1 cellular context compared by ENCODE assay signal in the genomic region with DNA sequence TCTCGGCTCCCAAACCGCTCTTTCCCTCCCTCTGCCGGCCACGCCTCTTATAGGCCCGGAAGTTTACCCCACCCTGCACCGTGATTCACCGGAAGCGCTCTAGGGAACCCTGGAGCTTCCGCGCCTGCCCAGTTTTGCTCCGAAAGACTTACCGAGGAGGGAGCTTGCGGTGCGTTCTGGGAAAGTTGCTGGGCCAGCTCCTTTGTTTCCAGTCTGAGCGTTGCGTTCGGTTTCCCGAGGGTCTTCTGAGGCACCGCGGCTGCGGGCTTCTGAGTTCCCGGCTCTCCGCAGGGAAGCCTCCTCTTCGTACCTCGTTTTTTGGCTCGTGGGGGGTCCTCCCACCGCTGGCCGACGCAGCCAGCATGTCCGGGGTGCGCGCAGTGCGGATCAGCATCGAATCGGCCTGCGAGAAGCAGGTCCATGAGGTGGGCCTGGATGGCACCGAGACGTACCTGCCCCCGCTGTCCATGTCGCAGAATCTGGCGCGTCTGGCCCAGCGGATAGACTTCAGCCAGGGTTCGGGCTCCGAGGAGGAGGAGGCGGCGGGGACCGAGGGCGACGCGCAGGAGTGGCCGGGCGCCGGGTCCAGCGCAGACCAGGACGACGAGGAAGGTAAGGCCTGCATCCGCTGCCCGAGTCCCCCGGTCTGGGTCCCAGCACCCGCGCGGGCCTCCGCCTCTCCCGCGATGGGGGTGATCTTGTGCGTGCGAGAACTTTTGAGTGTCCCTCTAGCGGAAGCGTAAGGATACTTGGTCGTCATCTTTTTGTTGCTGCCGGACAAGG.
TF ChIP-seq lines count a peak whose summit lies in the region.

A gene with protein sequence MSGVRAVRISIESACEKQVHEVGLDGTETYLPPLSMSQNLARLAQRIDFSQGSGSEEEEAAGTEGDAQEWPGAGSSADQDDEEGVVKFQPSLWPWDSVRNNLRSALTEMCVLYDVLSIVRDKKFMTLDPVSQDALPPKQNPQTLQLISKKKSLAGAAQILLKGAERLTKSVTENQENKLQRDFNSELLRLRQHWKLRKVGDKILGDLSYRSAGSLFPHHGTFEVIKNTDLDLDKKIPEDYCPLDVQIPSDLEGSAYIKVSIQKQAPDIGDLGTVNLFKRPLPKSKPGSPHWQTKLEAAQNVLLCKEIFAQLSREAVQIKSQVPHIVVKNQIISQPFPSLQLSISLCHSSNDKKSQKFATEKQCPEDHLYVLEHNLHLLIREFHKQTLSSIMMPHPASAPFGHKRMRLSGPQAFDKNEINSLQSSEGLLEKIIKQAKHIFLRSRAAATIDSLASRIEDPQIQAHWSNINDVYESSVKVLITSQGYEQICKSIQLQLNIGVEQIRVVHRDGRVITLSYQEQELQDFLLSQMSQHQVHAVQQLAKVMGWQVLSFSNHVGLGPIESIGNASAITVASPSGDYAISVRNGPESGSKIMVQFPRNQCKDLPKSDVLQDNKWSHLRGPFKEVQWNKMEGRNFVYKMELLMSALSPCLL (plus strand): TSS at position 131 of the 783 bp plus-strand sequence. CDS start 232 bp downstream, at position 363.

TF ChIP-seq in HepG2, 621 proteins besides CTCF, POLR2A, EP300 and RAD21 (continued from another document and continues in another):
- TF ChIP-seq, protein P1, sequence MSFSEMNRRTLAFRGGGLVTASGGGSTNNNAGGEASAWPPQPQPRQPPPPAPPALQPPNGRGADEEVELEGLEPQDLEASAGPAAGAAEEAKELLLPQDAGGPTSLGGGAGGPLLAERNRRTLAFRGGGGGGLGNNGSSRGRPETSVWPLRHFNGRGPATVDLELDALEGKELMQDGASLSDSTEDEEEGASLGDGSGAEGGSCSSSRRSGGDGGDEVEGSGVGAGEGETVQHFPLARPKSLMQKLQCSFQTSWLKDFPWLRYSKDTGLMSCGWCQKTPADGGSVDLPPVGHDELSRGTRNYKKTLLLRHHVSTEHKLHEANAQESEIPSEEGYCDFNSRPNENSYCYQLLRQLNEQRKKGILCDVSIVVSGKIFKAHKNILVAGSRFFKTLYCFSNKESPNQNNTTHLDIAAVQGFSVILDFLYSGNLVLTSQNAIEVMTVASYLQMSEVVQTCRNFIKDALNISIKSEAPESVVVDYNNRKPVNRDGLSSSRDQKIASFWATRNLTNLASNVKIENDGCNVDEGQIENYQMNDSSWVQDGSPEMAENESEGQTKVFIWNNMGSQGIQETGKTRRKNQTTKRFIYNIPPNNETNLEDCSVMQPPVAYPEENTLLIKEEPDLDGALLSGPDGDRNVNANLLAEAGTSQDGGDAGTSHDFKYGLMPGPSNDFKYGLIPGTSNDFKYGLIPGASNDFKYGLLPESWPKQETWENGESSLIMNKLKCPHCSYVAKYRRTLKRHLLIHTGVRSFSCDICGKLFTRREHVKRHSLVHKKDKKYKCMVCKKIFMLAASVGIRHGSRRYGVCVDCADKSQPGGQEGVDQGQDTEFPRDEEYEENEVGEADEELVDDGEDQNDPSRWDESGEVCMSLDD (CRISPR knock-in tag; IDR thresholded peaks at IDR 0.05; ENCODE audit: borderline replicate concordance): 0 out of 2 replicates have a peak, but pooled peaks have one; percentile 23
- no peak; the same call in 1 of the 2 replicates for TF ChIP-seq ZNF652 (CRISPR knock-in tag; IDR thresholded peaks at IDR 0.05; ENCODE audit: borderline replicate concordance, low read depth)
- TF ChIP-seq, protein P2, sequence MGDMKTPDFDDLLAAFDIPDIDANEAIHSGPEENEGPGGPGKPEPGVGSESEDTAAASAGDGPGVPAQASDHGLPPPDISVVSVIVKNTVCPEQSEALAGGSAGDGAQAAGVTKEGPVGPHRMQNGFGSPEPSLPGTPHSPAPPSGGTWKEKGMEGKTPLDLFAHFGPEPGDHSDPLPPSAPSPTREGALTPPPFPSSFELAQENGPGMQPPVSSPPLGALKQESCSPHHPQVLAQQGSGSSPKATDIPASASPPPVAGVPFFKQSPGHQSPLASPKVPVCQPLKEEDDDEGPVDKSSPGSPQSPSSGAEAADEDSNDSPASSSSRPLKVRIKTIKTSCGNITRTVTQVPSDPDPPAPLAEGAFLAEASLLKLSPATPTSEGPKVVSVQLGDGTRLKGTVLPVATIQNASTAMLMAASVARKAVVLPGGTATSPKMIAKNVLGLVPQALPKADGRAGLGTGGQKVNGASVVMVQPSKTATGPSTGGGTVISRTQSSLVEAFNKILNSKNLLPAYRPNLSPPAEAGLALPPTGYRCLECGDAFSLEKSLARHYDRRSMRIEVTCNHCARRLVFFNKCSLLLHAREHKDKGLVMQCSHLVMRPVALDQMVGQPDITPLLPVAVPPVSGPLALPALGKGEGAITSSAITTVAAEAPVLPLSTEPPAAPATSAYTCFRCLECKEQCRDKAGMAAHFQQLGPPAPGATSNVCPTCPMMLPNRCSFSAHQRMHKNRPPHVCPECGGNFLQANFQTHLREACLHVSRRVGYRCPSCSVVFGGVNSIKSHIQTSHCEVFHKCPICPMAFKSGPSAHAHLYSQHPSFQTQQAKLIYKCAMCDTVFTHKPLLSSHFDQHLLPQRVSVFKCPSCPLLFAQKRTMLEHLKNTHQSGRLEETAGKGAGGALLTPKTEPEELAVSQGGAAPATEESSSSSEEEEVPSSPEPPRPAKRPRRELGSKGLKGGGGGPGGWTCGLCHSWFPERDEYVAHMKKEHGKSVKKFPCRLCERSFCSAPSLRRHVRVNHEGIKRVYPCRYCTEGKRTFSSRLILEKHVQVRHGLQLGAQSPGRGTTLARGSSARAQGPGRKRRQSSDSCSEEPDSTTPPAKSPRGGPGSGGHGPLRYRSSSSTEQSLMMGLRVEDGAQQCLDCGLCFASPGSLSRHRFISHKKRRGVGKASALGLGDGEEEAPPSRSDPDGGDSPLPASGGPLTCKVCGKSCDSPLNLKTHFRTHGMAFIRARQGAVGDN (CRISPR knock-in tag; IDR thresholded peaks at IDR 0.05): peak; percentile 92
- TF ChIP-seq TBX3 (IDR thresholded peaks at IDR 0.05; ENCODE audit: borderline replicate concordance): no peak
- TF ChIP-seq, protein P3, sequence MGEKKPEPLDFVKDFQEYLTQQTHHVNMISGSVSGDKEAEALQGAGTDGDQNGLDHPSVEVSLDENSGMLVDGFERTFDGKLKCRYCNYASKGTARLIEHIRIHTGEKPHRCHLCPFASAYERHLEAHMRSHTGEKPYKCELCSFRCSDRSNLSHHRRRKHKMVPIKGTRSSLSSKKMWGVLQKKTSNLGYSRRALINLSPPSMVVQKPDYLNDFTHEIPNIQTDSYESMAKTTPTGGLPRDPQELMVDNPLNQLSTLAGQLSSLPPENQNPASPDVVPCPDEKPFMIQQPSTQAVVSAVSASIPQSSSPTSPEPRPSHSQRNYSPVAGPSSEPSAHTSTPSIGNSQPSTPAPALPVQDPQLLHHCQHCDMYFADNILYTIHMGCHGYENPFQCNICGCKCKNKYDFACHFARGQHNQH (CRISPR knock-in tag; IDR thresholded peaks at IDR 0.05): peak; percentile 56; the same call in 1 of the 2 replicates
- peak; percentile 63; the same call in 1 of the 2 replicates for TF ChIP-seq SP5 (CRISPR knock-in tag; IDR thresholded peaks at IDR 0.05; ENCODE audit: borderline replicate concordance, low read depth)
- peak; percentile 42; the same call in 1 of the 2 replicates for TF ChIP-seq GATAD2A (CRISPR knock-in tag; IDR thresholded peaks at IDR 0.05)
- TF ChIP-seq SYNCRIP (IDR thresholded peaks at IDR 0.05; ENCODE audit: insufficient read depth, low read depth, low read length): no peak
- TF ChIP-seq, protein P4, sequence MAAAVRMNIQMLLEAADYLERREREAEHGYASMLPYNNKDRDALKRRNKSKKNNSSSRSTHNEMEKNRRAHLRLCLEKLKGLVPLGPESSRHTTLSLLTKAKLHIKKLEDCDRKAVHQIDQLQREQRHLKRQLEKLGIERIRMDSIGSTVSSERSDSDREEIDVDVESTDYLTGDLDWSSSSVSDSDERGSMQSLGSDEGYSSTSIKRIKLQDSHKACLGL (CRISPR knock-in tag; IDR thresholded peaks at IDR 0.05): peak; percentile 89
- peak; percentile 24; the same call in 1 of the 2 replicates for TF ChIP-seq ZNF607 (CRISPR knock-in tag; IDR thresholded peaks at IDR 0.05; ENCODE audit: borderline replicate concordance)
- TF ChIP-seq ZNF234 (CRISPR knock-in tag; conservative IDR thresholded peaks at IDR 0.05): 0 out of 2 replicates have a peak, but pooled peaks have one; percentile 36
- TF ChIP-seq GFI1 (CRISPR knock-in tag; IDR thresholded peaks at IDR 0.05; ENCODE audit: borderline replicate concordance): peak; percentile 77
- TF ChIP-seq, protein P5, sequence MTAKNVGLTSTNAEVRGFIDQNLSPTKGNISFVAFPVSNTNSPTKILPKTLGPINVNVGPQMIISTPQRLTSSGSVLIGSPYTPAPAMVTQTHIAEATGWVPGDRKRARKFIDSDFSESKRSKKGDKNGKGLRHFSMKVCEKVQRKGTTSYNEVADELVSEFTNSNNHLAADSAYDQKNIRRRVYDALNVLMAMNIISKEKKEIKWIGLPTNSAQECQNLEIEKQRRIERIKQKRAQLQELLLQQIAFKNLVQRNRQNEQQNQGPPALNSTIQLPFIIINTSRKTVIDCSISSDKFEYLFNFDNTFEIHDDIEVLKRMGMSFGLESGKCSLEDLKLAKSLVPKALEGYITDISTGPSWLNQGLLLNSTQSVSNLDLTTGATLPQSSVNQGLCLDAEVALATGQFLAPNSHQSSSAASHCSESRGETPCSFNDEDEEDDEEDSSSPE (CRISPR knock-in tag; IDR thresholded peaks at IDR 0.05): peak; percentile 73
- peak; percentile 87 for TF ChIP-seq SAP130 (CRISPR knock-in tag; IDR thresholded peaks at IDR 0.05; ENCODE audit: low read depth)
- TF ChIP-seq KDM5A (IDR thresholded peaks at IDR 0.05; ENCODE audit: borderline replicate concordance, low read length): peak; percentile 70
- peak; percentile 74; the same call in 1 of the 2 replicates for TF ChIP-seq SMYD3 (CRISPR knock-in tag; IDR thresholded peaks at IDR 0.05)
- peak; percentile 20; the same call in 1 of the 2 replicates for TF ChIP-seq MIXL1 (CRISPR knock-in tag; IDR thresholded peaks at IDR 0.05)
- peak; percentile 94; the same call in 1 of the 2 replicates for TF ChIP-seq KLF12 (CRISPR knock-in tag; IDR thresholded peaks at IDR 0.05; ENCODE audit: borderline replicate concordance)
- no peak; the same call in 1 of the 2 replicates for TF ChIP-seq ZNF550 (CRISPR knock-in tag; IDR thresholded peaks at IDR 0.05; ENCODE audit: borderline replicate concordance)
- peak; percentile 85 for TF ChIP-seq SP4 (CRISPR knock-in tag; IDR thresholded peaks at IDR 0.05)
- TF ChIP-seq MTF2 (CRISPR knock-in tag; IDR thresholded peaks at IDR 0.05; ENCODE audit: borderline replicate concordance): peak; percentile 74; the same call in 1 of the 2 replicates
- peak; percentile 88; the same call in 1 of the 2 replicates for TF ChIP-seq DMAP1 (CRISPR knock-in tag; IDR thresholded peaks at IDR 0.05)
- TF ChIP-seq ZNF670 (CRISPR knock-in tag; IDR thresholded peaks at IDR 0.05; ENCODE audit: borderline replicate concordance): peak; percentile 83; the same call in 1 of the 2 replicates
- no peak for TF ChIP-seq NONO (IDR thresholded peaks at IDR 0.05)
- TF ChIP-seq NONO (CRISPR knock-in tag; conservative IDR thresholded peaks at IDR 0.05): peak; percentile 83
- TF ChIP-seq ZNF879 (CRISPR knock-in tag; IDR thresholded peaks at IDR 0.05): 0 out of 2 replicates have a peak, but pooled peaks have one; percentile 37
- TF ChIP-seq TOE1 (CRISPR knock-in tag; IDR thresholded peaks at IDR 0.05): 0 out of 2 replicates have a peak, but pooled peaks have one; percentile 30
- TF ChIP-seq ZNF251 (CRISPR knock-in tag; IDR thresholded peaks at IDR 0.05): no peak
- TF ChIP-seq, protein P6, sequence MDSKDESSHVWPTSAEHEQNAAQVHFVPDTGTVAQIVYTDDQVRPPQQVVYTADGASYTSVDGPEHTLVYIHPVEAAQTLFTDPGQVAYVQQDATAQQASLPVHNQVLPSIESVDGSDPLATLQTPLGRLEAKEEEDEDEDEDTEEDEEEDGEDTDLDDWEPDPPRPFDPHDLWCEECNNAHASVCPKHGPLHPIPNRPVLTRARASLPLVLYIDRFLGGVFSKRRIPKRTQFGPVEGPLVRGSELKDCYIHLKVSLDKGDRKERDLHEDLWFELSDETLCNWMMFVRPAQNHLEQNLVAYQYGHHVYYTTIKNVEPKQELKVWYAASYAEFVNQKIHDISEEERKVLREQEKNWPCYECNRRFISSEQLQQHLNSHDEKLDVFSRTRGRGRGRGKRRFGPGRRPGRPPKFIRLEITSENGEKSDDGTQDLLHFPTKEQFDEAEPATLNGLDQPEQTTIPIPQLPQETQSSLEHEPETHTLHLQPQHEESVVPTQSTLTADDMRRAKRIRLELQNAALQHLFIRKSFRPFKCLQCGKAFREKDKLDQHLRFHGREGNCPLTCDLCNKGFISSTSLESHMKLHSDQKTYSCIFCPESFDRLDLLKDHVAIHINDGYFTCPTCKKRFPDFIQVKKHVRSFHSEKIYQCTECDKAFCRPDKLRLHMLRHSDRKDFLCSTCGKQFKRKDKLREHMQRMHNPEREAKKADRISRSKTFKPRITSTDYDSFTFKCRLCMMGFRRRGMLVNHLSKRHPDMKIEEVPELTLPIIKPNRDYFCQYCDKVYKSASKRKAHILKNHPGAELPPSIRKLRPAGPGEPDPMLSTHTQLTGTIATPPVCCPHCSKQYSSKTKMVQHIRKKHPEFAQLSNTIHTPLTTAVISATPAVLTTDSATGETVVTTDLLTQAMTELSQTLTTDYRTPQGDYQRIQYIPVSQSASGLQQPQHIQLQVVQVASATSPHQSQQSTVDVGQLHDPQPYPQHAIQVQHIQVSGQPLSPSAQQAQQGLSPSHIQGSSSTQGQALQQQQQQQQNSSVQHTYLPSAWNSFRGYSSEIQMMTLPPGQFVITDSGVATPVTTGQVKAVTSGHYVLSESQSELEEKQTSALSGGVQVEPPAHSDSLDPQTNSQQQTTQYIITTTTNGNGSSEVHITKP (CRISPR knock-in tag; IDR thresholded peaks at IDR 0.05; ENCODE audit: low read depth): peak; percentile 15; the same call in 1 of the 2 replicates
- TF ChIP-seq, protein P7, sequence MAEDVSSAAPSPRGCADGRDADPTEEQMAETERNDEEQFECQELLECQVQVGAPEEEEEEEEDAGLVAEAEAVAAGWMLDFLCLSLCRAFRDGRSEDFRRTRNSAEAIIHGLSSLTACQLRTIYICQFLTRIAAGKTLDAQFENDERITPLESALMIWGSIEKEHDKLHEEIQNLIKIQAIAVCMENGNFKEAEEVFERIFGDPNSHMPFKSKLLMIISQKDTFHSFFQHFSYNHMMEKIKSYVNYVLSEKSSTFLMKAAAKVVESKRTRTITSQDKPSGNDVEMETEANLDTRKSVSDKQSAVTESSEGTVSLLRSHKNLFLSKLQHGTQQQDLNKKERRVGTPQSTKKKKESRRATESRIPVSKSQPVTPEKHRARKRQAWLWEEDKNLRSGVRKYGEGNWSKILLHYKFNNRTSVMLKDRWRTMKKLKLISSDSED (CRISPR knock-in tag; IDR thresholded peaks at IDR 0.05): no peak
- peak; percentile 54 for TF ChIP-seq KMT2A (CRISPR knock-in tag; IDR thresholded peaks at IDR 0.05)
- peak; percentile 91 for TF ChIP-seq FOSL2 (CRISPR knock-in tag; IDR thresholded peaks at IDR 0.05)
- peak; percentile 62; the same call in 1 of the 2 replicates for TF ChIP-seq FOXC1 (CRISPR knock-in tag; IDR thresholded peaks at IDR 0.05; ENCODE audit: borderline replicate concordance)
- TF ChIP-seq EED (CRISPR knock-in tag; IDR thresholded peaks at IDR 0.05): peak; percentile 67; the same call in 1 of the 2 replicates
- peak; percentile 83; the same call in 1 of the 2 replicates for TF ChIP-seq SNAI1 (CRISPR knock-in tag; IDR thresholded peaks at IDR 0.05; ENCODE audit: borderline replicate concordance)
- peak; percentile 41 for TF ChIP-seq RBM22 (optimal IDR thresholded peaks at IDR 0.05; ENCODE audit: low read length)
- TF ChIP-seq SAFB2 (CRISPR knock-in tag; IDR thresholded peaks at IDR 0.05; ENCODE audit: borderline replicate concordance, low read depth): no peak
- no peak for TF ChIP-seq AGO1 (IDR thresholded peaks at IDR 0.05; ENCODE audit: low read depth, low read length, poor library complexity, severe bottlenecking)
